1 cellular context compared by ENCODE assay signal in the genomic region with DNA sequence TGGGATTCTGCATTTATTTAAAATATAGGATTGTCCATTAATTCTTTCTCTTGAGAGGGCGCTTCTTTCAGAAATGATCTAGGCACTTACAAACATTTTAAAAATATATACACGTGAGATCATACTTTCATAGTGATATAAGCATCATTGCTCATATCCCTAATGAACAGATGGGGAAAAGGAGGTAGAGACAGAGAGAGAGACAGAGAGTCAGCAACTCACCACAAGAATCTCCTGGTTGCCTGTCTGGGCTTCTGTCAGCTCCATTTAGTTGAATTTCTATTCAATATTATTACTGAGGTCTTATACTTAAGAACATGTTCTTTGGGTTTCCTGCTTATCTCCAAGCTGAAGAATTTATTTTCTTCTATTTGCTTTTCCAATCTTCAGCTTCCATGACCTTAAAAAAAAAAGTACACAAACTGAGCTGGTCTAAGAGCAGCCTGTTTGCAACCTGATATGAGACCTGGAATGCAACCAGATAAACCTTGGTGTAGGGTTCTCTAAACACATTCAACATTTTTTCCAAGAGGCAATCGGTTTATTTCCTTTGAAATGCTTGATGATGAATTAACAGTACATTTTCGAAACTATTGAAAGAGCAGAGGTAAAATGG.
TF ChIP-seq lines count a peak whose summit lies in the region.

No MANE protein-coding gene starts in this region.

TF ChIP-seq in HEK293, 187 proteins besides CTCF, POLR2A, EP300 and RAD21 (continued from another document):
- TF ChIP-seq ZNF335 (tag by site-specific recombination; conservative IDR thresholded peaks at IDR 0.05) (0 out of 2 replicates have a peak, but pooled peaks have one; percentile 24), ZNF473 (tag by site-specific recombination; IDR thresholded peaks at IDR 0.05) (no peak)
TF ChIP-seq in HEK293: peak in this region for 7.
